ENCODE assay signal across 9 cellular contexts in the genomic region with DNA sequence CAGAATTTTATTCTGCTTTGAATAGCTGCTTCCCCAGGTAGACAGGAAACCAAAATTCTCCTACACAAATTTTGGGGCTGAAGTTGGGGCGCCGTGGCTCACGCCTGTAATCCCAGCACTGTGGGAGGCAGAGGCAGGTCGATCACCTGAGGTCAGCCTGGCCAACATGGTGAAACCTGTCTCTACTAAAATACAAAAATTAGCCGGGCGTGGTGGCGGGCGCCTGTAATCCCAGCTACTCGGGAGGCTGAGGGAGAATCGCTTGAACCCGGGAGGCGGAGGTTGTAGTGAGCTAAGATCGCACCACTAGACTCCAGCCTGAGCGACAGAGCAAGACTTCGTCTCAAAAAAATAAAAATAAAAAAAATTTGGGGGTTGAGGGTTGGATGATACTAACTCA. TPM values are rescaled to one million over a fixed set of nuclear protein-coding genes. Genes with fewer than 3 reads are reported as not detected.
A peak's percentile ranks its signal among the peaks of the same experiment; 100 is the strongest.
DNase-seq lines count a peak whose midpoint lies in the region; ATAC-seq and TF ChIP-seq lines count a peak whose summit lies in the region.
"Not testable (repeated sequence)": the region's sequence is repeated elsewhere in the genome, so short reads cannot be mapped to it uniquely, and the experiment has no call there.
"Had no signal": no experiment of that assay in that cellular context is flagged by ENCODE, and none has a peak within 500 bp of the region (broad histone marks: within the 10 kb centered on the region; RNA-seq: fewer than 3 reads in every experiment).

No MANE protein-coding gene starts in this region.

- not testable (repeated sequence) for TF ChIP-seq POLR2A in gastroesophageal sphincter (IDR thresholded peaks at IDR 0.05); sigmoid colon (IDR thresholded peaks at IDR 0.05)

- H4K20me1 ChIP-seq in OCI-LY3 (ENCODE audit: insufficient read depth, low read length) = peaks cover 18% of the 10 kb centered on the region

- H3K4me1 ChIP-seq in ES-I3 (ENCODE audit: insufficient read depth, low read length); urinary bladder (ENCODE audit: insufficient read depth): not testable (repeated sequence)
- H3K4me1 ChIP-seq in OCI-LY3 (ENCODE audit: low read length) (peaks cover 12% of the 10 kb centered on the region), gastroesophageal sphincter (peaks cover 0 to 52% (median 15%) of the 10 kb centered on the region in 3 donors), mucosa of descending colon (ENCODE audit: low read depth) (peaks cover 14% of the 10 kb centered on the region), sigmoid colon (peaks cover 0 to 48% (median 30%) of the 10 kb centered on the region in 4 donors)

- H3K9me3 ChIP-seq in ES-I3 (ENCODE audit: control insufficient read depth, insufficient read depth, low read length); OCI-LY3 (ENCODE audit: insufficient read depth, low read length); gastroesophageal sphincter; mucosa of descending colon; sigmoid colon: not testable (repeated sequence)

- peak overlapping the region; percentile 98 for H3K4me3 Mint-ChIP-seq in activated T-cell treated with anti-CD3 and anti-CD28 coated beads, Interleukin-2, amount 50 U/mL, for 4 hours
- H3K4me3 Mint-ChIP-seq in central memory CD8-positive, alpha-beta T cell = peak overlapping the region; percentile 88

- H2AFZ ChIP-seq in OCI-LY3 (ENCODE audit: low read depth, low read length) = peak overlapping the region; percentile 75; the same call in 1 of the 2 replicates

- H3K79me2 ChIP-seq in OCI-LY3 (ENCODE audit: low read length) = peaks cover 50% of the 10 kb centered on the region

- not testable (repeated sequence) for ATAC-seq in activated T-cell treated with anti-CD3 and anti-CD28 coated beads, Interleukin-2, amount 50 U/mL, for 4 hours; central memory CD8-positive, alpha-beta T cell (replicated peaks; ENCODE audit: extremely low read depth, poor library complexity, severe bottlenecking); gastroesophageal sphincter; mucosa of descending colon

- WGBS in gastroesophageal sphincter (ENCODE audit: low coverage in 1 of 2), 2 donors = 94 to 100% methylated on average over 4 to 8 of the region's 15 CpGs
- WGBS in sigmoid colon, 2 donors = 90 to 93% methylated on average over 15 of the region's 15 CpGs
- WGBS in urinary bladder = 98% methylated on average over 15 of the region's 15 CpGs

- TF ChIP-seq CTCF in OCI-LY3 (IDR thresholded peaks at IDR 0.05; ENCODE audit: low read depth, low read length); gastroesophageal sphincter (IDR thresholded peaks at IDR 0.05); mucosa of descending colon (IDR thresholded peaks at IDR 0.05); sigmoid colon (IDR thresholded peaks at IDR 0.05): not testable (repeated sequence)

- H3K4me3 ChIP-seq in OCI-LY3 (ENCODE audit: low read length) (peak overlapping the region; percentile 88), gastroesophageal sphincter (peak overlapping the region in 1 of 2 donors; percentile 97), sigmoid colon (peak overlapping the region in 3 of 4 donors; percentile 70 to 92 (median 80)), urinary bladder (ENCODE audit: low read depth, low read length) (peak overlapping the region; percentile 90)
- not testable (repeated sequence) for H3K4me3 ChIP-seq in mucosa of descending colon

- intact Hi-C loops in mucosa of descending colon (cut with DNase I, micrococcal nuclease); sigmoid colon (cut with DNase I): not testable (repeated sequence)

- peaks cover 14% of the 10 kb centered on the region for H3K36me3 Mint-ChIP-seq in activated T-cell treated with anti-CD3 and anti-CD28 coated beads, Interleukin-2, amount 50 U/mL, for 4 hours (ENCODE audit: insufficient read depth)
- H3K36me3 Mint-ChIP-seq in central memory CD8-positive, alpha-beta T cell (ENCODE audit: insufficient read depth) = peaks cover 24% of the 10 kb centered on the region

- not testable (repeated sequence) for H3K36me3 ChIP-seq in ES-I3 (ENCODE audit: insufficient read depth, low read length); gastroesophageal sphincter; mucosa of descending colon (ENCODE audit: low read depth); sigmoid colon; urinary bladder (ENCODE audit: insufficient read depth)
- peaks cover 24% of the 10 kb centered on the region for H3K36me3 ChIP-seq in OCI-LY3 (replicated peaks; ENCODE audit: low read depth, low read length)

- peak overlapping the region; percentile 98 for H3K27ac Mint-ChIP-seq in central memory CD8-positive, alpha-beta T cell (ENCODE audit: low read depth)

- H3K27ac ChIP-seq in OCI-LY3 (ENCODE audit: low read length) (peak overlapping the region; percentile 79), gastroesophageal sphincter (peak overlapping the region; percentile 80 to 97 (median 96)), sigmoid colon (peak overlapping the region; percentile 93 to 98 (median 96)), urinary bladder (ENCODE audit: low read depth) (peak overlapping the region; percentile 84)

- not testable (repeated sequence) for H3K27me3 ChIP-seq in OCI-LY3 (ENCODE audit: low read depth, low read length); gastroesophageal sphincter; sigmoid colon

- not testable (repeated sequence) for DNase-seq in activated T-cell treated with anti-CD3 and anti-CD28 coated beads, Interleukin-2, amount 50 U/mL, for 4 hours; central memory CD8-positive, alpha-beta T cell (ENCODE audit: low spot score in 2 of 2); sigmoid colon
- DNase-seq in mucosa of descending colon = peak in 2 of 3 donors; percentile 12 to 36

- peaks cover 27% of the 10 kb centered on the region for H3K4me1 Mint-ChIP-seq in activated T-cell treated with anti-CD3 and anti-CD28 coated beads, Interleukin-2, amount 50 U/mL, for 4 hours (ENCODE audit: low read depth)
- peaks cover 35% of the 10 kb centered on the region for H3K4me1 Mint-ChIP-seq in central memory CD8-positive, alpha-beta T cell

- not testable (repeated sequence) for H3K27me3 Mint-ChIP-seq in activated T-cell treated with anti-CD3 and anti-CD28 coated beads, Interleukin-2, amount 50 U/mL, for 4 hours (ENCODE audit: low read depth); central memory CD8-positive, alpha-beta T cell

- TF ChIP-seq EP300 in gastroesophageal sphincter (IDR thresholded peaks at IDR 0.05); sigmoid colon (IDR thresholded peaks at IDR 0.05): not testable (repeated sequence)

- H3K9me3 Mint-ChIP-seq in activated T-cell treated with anti-CD3 and anti-CD28 coated beads, Interleukin-2, amount 50 U/mL, for 4 hours; central memory CD8-positive, alpha-beta T cell: not testable (repeated sequence)

- H3K9ac ChIP-seq in ES-I3 (ENCODE audit: low read depth, low read length) = peak overlapping the region; percentile 98
- peak overlapping the region; percentile 90 for H3K9ac ChIP-seq in OCI-LY3 (ENCODE audit: low read length)

- H3K4me2 ChIP-seq in OCI-LY3 (ENCODE audit: low read length) = peak overlapping the region; percentile 83

RNA-seq across cellular contexts. Expression of gene CANX, which starts 1.2 kb away (rescaled TPM):
- total RNA-seq in activated T-cell treated with anti-CD3 and anti-CD28 coated beads, Interleukin-2, amount 50 U/mL, for 4 hours = 100 to 1,000 TPM; 630 to 693 (median 634) TPM
- total RNA-seq in gastroesophageal sphincter = 100 to 1,000 TPM; 281 to 400 (median 342) TPM
- 100 to 1,000 TPM; 485 to 598 (median 521) TPM for total RNA-seq in mucosa of descending colon
- total RNA-seq in sigmoid colon = 100 to 1,000 TPM; 254 to 278 (median 267) TPM
- polyA plus RNA-seq in sigmoid colon = 100 to 1,000 TPM in 1 of 3 donors, 10 to 100 TPM in 2; 58.3 to 177 (median 77.2) TPM
- 422 TPM for total RNA-seq in urinary bladder
- 195 TPM for polyA plus RNA-seq in urinary bladder

RNA-seq across cellular contexts. Expression of gene CBY3, which starts 16.7 kb away (rescaled TPM):
- under 1 TPM in 2 of 3 donors, not detected in 1; 0.51 to 0.53 TPM for total RNA-seq in activated T-cell treated with anti-CD3 and anti-CD28 coated beads, Interleukin-2, amount 50 U/mL, for 4 hours
- total RNA-seq in gastroesophageal sphincter (not detected), mucosa of descending colon (not detected), sigmoid colon (under 1 TPM in 1 of 4 donors, not detected in 3; 0.66 TPM), urinary bladder (not detected)
- polyA plus RNA-seq in sigmoid colon (under 1 TPM in 1 of 3 donors, not detected in 2; 0.13 TPM), urinary bladder (0.11 TPM)
- total RNA-seq: left ventricle myocardium superior had no signal

RNA-seq across cellular contexts. Expression of gene MAML1, which starts 35.1 kb away (rescaled TPM):
- 10 to 100 TPM; 24.5 to 27.5 (median 26.9) TPM for total RNA-seq in activated T-cell treated with anti-CD3 and anti-CD28 coated beads, Interleukin-2, amount 50 U/mL, for 4 hours
- total RNA-seq in gastroesophageal sphincter (10 to 100 TPM; 31.8 to 51.3 (median 36.8) TPM), mucosa of descending colon (10 to 100 TPM; 26.0 to 34.0 (median 28.6) TPM), sigmoid colon (10 to 100 TPM; 18.1 to 30.2 (median 25.9) TPM), urinary bladder (14.4 TPM)
- polyA plus RNA-seq in sigmoid colon (10 to 100 TPM in 1 of 3 donors, 1 to 10 TPM in 2; 7.2 to 15.8 (median 8.1) TPM), urinary bladder (19.8 TPM)
